Comparison of ENCODE assay signal across 21 cellular contexts in genomic region chr11:76193219-76193618, GRCh38. TPM values are rescaled to one million over a fixed set of nuclear protein-coding genes. Genes with fewer than 3 reads are reported as not detected.
DNase-seq lines count a peak whose midpoint lies in the region; TF ChIP-seq lines count a peak whose summit lies in the region.
"Had no signal": no experiment of that assay in that cellular context is flagged by ENCODE, and none has a peak within 500 bp of the region (broad histone marks: within the 10 kb centered on the region; RNA-seq: fewer than 3 reads in every experiment).

No MANE protein-coding gene starts in this region.

- H3K4me1 ChIP-seq in tibial nerve: no peaks in the 10 kb centered on the region

- no peak for TF ChIP-seq CTCF in tibial nerve (IDR thresholded peaks at IDR 0.05)

- no peaks in the 10 kb centered on the region for H3K27me3 ChIP-seq in tibial nerve

- H3K9me3 ChIP-seq in tibial nerve: no peaks in the 10 kb centered on the region

- TF ChIP-seq EP300 in tibial nerve (IDR thresholded peaks at IDR 0.05): no peak

- DNase-seq in NCI-H82 (lab: John Stamatoyannopoulos, UW) (peak; percentile 25), NCI-H82 treated with DMSO at 0.1 percent for 48 hours (lab: John Stamatoyannopoulos, UW; ENCODE audit: unreplicated experiment) (no peak), SK-N-DZ (ENCODE audit: low spot score) (peak; percentile 42), iPS-NIHi7 (ENCODE audit: extremely low spot score) (peak; percentile 72), tibial nerve (ENCODE audit: low spot score in 2 of 2) (no peak), HuH-7 (ENCODE audit: low spot score) (no peak), NCI-H128 (lab: John Stamatoyannopoulos, UW; ENCODE audit: unreplicated experiment) (no peak)
- DNase-seq: HFFc6, Karpas-422, NCI-H1092, NCI-H1436, NCI-H187, NCI-H2081 treated with DMSO at 0.1 percent for 48 hours, NCI-H2171, NCI-H226, NCI-H510A, NCI-H69, SIG-M5 had no signal

- 59 to 63% methylated on average over 7 to 9 of the region's 9 CpGs for WGBS in tibial nerve, 2 donors

- no peak overlapping the region for H3K27ac ChIP-seq in tibial nerve
- H3K27ac ChIP-seq: 22Rv1, HL-60 had no signal

- TF ChIP-seq POLR2A in tibial nerve (IDR thresholded peaks at IDR 0.05): no peak

- H3K4me3 ChIP-seq in tibial nerve: no peak overlapping the region

- H3K36me3 ChIP-seq in tibial nerve: peaks cover 0 to 14% (median 0%) of the 10 kb centered on the region in 3 donors

RNA-seq across cellular contexts. Expression of gene WNT11, which starts 13.1 kb away (rescaled TPM):
- polyA plus RNA-seq in SK-N-DZ (2014; cell fraction: cytosol; rRNA removed): 0.47 and 0.64 TPM in 2 replicates
- polyA plus RNA-seq in SK-N-DZ (2014; cell fraction: nucleus; rRNA removed): 0.39 TPM in 1 of 2 replicates, not detected in the other
- 10 to 100 TPM; 14.2 to 65.7 (median 27.5) TPM for total RNA-seq in tibial nerve
- total RNA-seq: H4, HFFc6 had no signal

Comparison
In these comparisons a context has a peak if more than half of its experiments do, and no peak if none do; other contexts are left out.
1. DNase-seq: peak in NCI-H82 (single experiment), SK-N-DZ (single experiment) and iPS-NIHi7 (single experiment); none in NCI-H82 treated with DMSO at 0.1 percent for 48 hours (single experiment), tibial nerve (0 of 2), HuH-7 (single experiment) and NCI-H128 (single experiment).